ENCODE assay signal across 16 cellular contexts in genomic region chr3:53198256-53198977, GRCh38. TPM values are rescaled to one million over a fixed set of nuclear protein-coding genes. Genes with fewer than 3 reads are reported as not detected.
DNase-seq lines count a peak whose midpoint lies in the region; ATAC-seq, FAIRE-seq and TF ChIP-seq lines count a peak whose summit lies in the region.
"Had no signal": no experiment of that assay in that cellular context is flagged by ENCODE, and none has a peak within 500 bp of the region (broad histone marks: within the 10 kb centered on the region; RNA-seq: fewer than 3 reads in every experiment).

No MANE protein-coding gene starts in this region.

- H3K27ac Mint-ChIP-seq in progenitor cell of endocrine pancreas (no peak overlapping the region), natural killer cell (no peak overlapping the region)

- H3K4me2 ChIP-seq in Loucy (ENCODE audit: low read depth, low read length, poor library complexity, severe bottlenecking) (no peak overlapping the region), GM12878 (ENCODE audit: control insufficient read depth, insufficient read depth) (peak overlapping the region; percentile 56), osteoblast (ENCODE audit: insufficient read depth, low read length) (no peak overlapping the region)

- H3K79me2 ChIP-seq in Loucy (ENCODE audit: insufficient read depth, low read length) (no peaks in the 10 kb centered on the region), GM12878 (ENCODE audit: control insufficient read depth, insufficient read depth, low read length) (peaks cover 8% of the 10 kb centered on the region), osteoblast (ENCODE audit: insufficient read depth, low read length) (no peaks in the 10 kb centered on the region)

- ATAC-seq in GM12878: no peak
- ATAC-seq in GM18519 (IDR thresholded peaks at IDR 0.05; ENCODE audit: low FRiP score, unreplicated experiment): no peak
- no peak for ATAC-seq in natural killer cell

- H3K4me3 ChIP-seq in Loucy (ENCODE audit: low read length, poor library complexity, severe bottlenecking) (no peak overlapping the region), GM12878 (peak overlapping the region; percentile 25), osteoblast (ENCODE audit: insufficient read depth, low read length) (no peak overlapping the region)
- H3K4me3 ChIP-seq: skin epidermis had no signal

- peaks cover 13% of the 10 kb centered on the region for H3K27me3 Mint-ChIP-seq in progenitor cell of endocrine pancreas
- H3K27me3 Mint-ChIP-seq in natural killer cell (ENCODE audit: low read depth in 2 of 2): peaks cover 0 to 6% of the 10 kb centered on the region in 2 donors

- TF ChIP-seq CTCF in Loucy (conservative IDR thresholded peaks at IDR 0.05; ENCODE audit: low read length): peak; percentile 39
- TF ChIP-seq CTCF in GM12878 (IDR thresholded peaks at IDR 0.05 in 2 of 3, conservative IDR thresholded peaks at IDR 0.05 in 1 of 3; ENCODE audit: control insufficient read depth in 2 of 3, extremely low read depth in 1 of 3, insufficient read depth in 1 of 3, low read depth in 3 of 3, low read length in 3 of 3): peak in 2 of 3 experiments; percentile 23 to 29; a peak in 2 of 6 replicates
- TF ChIP-seq CTCF in progenitor cell of endocrine pancreas (IDR thresholded peaks at IDR 0.05; ENCODE audit: unreplicated experiment): peak; percentile 8
- no peak for TF ChIP-seq CTCF in natural killer cell (IDR thresholded peaks at IDR 0.05)
- TF ChIP-seq CTCF in osteoblast (IDR thresholded peaks at IDR 0.05; ENCODE audit: extremely low read depth, low read depth, low read length): no peak

- H3K4me1 Mint-ChIP-seq in progenitor cell of endocrine pancreas (ENCODE audit: low read depth): no peaks in the 10 kb centered on the region
- peaks cover 7 to 8% of the 10 kb centered on the region in 2 donors for H3K4me1 Mint-ChIP-seq in natural killer cell

- no peak for TF ChIP-seq POLR2A in GM12878 (IDR thresholded peaks at IDR 0.05; ENCODE audit: low read depth, low read length)

- no peaks in the 10 kb centered on the region for H3K27me3 ChIP-seq in Loucy (ENCODE audit: insufficient read depth, low read length, poor library complexity, severe bottlenecking)
- H3K27me3 ChIP-seq in GM12878 (replicated peaks in 1 of 2; ENCODE audit: control insufficient read depth in 2 of 2, insufficient read depth in 2 of 2, low read length in 1 of 2): no peaks in the 10 kb centered on the region
- H3K27me3 ChIP-seq in osteoblast (ENCODE audit: insufficient read depth, low read length): no peaks in the 10 kb centered on the region

- H3K27ac ChIP-seq in GM12878 (ENCODE audit: control insufficient read depth, insufficient read depth): no peak overlapping the region
- H3K27ac ChIP-seq in osteoblast (ENCODE audit: low read depth, low read length): no peak overlapping the region
- H3K27ac ChIP-seq: skin epidermis had no signal

- H3K4me3 Mint-ChIP-seq in progenitor cell of endocrine pancreas (ENCODE audit: low read depth) (no peak overlapping the region), natural killer cell (no peak overlapping the region)

- H3K9me2 ChIP-seq in Loucy (replicated peaks; ENCODE audit: low read depth, low read length): no peaks in the 10 kb centered on the region

- intact Hi-C loops in GM12878 (cut with micrococcal nuclease; ENCODE audit: unreplicated experiment) (no loop called here), natural killer cell (cut with micrococcal nuclease) (loop anchor here (5.0 kb wide), 1 partner anchor 36 kb away; the partner anchor contains the start of gene PRKCD)

- H4K20me1 ChIP-seq in Loucy (ENCODE audit: insufficient read depth, low read length, poor library complexity, severe bottlenecking) (no peaks in the 10 kb centered on the region), GM12878 (ENCODE audit: control insufficient read depth, insufficient read depth) (no peaks in the 10 kb centered on the region), osteoblast (ENCODE audit: insufficient read depth, low read length) (no peaks in the 10 kb centered on the region)

- H3K36me3 Mint-ChIP-seq in progenitor cell of endocrine pancreas (ENCODE audit: insufficient read depth): no peaks in the 10 kb centered on the region
- no peaks in the 10 kb centered on the region for H3K36me3 Mint-ChIP-seq in natural killer cell

- DNase-seq in SIG-M5 treated with dmso at 0.1 percent for 504 hours (lab: John Stamatoyannopoulos, UW; ENCODE audit: unreplicated experiment) (peak; percentile 21), SIG-M5 (lab: John Stamatoyannopoulos, UW) (no peak), GM12878 (ENCODE audit: low read depth, low spot score) (no peak), progenitor cell of endocrine pancreas (ENCODE audit: low spot score, unreplicated experiment) (no peak), natural killer cell (no peak), osteoblast (ENCODE audit: insufficient read length, low spot score, missing footprints) (no peak)
- DNase-seq: activated CD8-positive, alpha-beta memory T cell treated with anti-CD3 and anti-CD28 coated beads, Interleukin-2, amount 50 U/mL, for 4 hours; cortex of kidney; KG1; NCI-H1694; NCI-H82 had no signal

- CTCF ChIA-PET in GM12878 (lab: Yijun Ruan, JAX): interaction anchor here (0.6 to 11.3 kb wide), 13 partner anchors 13 to 513 kb away, joined by 3 to 476 read pairs (median 4); partner anchors contain the start of gene RFT1

- 87% methylated on average over 10 of the region's 10 CpGs for WGBS in GM12878 (ENCODE audit: insufficient coverage, insufficient replicate concordance, low lambda C conversion rate, missing lambda C conversion rate)

- RAD21 ChIA-PET in GM12878 (lab: Charles Lee; ENCODE audit: unreplicated experiment): interaction anchor here (0.7 to 5.2 kb wide), 4 partner anchors 29 to 82 kb away, joined by 4 to 151 read pairs (median 49); partner anchors contain the start of gene PRKCD

- H3K9me3 ChIP-seq in Loucy (ENCODE audit: insufficient read depth, low read depth, low read length) (no peaks in the 10 kb centered on the region), GM12878 (replicated peaks; ENCODE audit: control insufficient read depth, insufficient read depth, low read length) (no peaks in the 10 kb centered on the region), osteoblast (ENCODE audit: low read depth, low read length) (no peaks in the 10 kb centered on the region)

- H3K4me1 ChIP-seq in Loucy (ENCODE audit: insufficient read depth, low read length, poor library complexity, severe bottlenecking): no peaks in the 10 kb centered on the region
- H3K4me1 ChIP-seq in GM12878 (ENCODE audit: control insufficient read depth, insufficient read depth, low read length): peaks cover 19% of the 10 kb centered on the region
- H3K4me1 ChIP-seq in osteoblast (ENCODE audit: insufficient read depth, low read length): peaks cover 21% of the 10 kb centered on the region

- H3K36me3 ChIP-seq in Loucy (ENCODE audit: insufficient read depth, low read length): no peaks in the 10 kb centered on the region
- peaks cover 6% of the 10 kb centered on the region in 2 experiments; a peak in 2 of 4 replicates for H3K36me3 ChIP-seq in GM12878 (ENCODE audit: control insufficient read depth in 2 of 2, insufficient read depth in 2 of 2, low read length in 1 of 2)
- no peaks in the 10 kb centered on the region for H3K36me3 ChIP-seq in osteoblast (ENCODE audit: insufficient read depth, low read length)

- no peak overlapping the region; the same call in 1 of the 2 replicates for H2AFZ ChIP-seq in Loucy (ENCODE audit: low read length)
- no peak overlapping the region for H2AFZ ChIP-seq in GM12878 (ENCODE audit: control insufficient read depth, low read depth, low read length)
- no peak overlapping the region for H2AFZ ChIP-seq in osteoblast (ENCODE audit: low read length)

- no peaks in the 10 kb centered on the region for H3K9me3 Mint-ChIP-seq in progenitor cell of endocrine pancreas (ENCODE audit: low read depth)
- no peaks in the 10 kb centered on the region for H3K9me3 Mint-ChIP-seq in natural killer cell

- H3K9ac ChIP-seq in Loucy (ENCODE audit: low read depth, low read length, poor library complexity, severe bottlenecking): no peak overlapping the region
- peak overlapping the region; percentile 37; the same call in 1 of the 2 replicates for H3K9ac ChIP-seq in GM12878 (ENCODE audit: control insufficient read depth, insufficient read depth, low read length)

- SMC1A ChIA-PET in GM12878 (lab: Charles Lee; ENCODE audit: uncharacterized antibody, unreplicated experiment): interaction anchor here (0.6 to 8.2 kb wide), 12 partner anchors 16 to 176 kb away, joined by 3 to 227 read pairs (median 3); partner anchors contain the start of gene RFT1

- no peak for TF ChIP-seq EP300 in GM12878 (IDR thresholded peaks at IDR 0.05; ENCODE audit: borderline replicate concordance in 1 of 2, control insufficient read depth in 1 of 2, low read depth in 2 of 2, low read length in 2 of 2)

- BruUV-seq in GM12878 (replicated peaks; lab: Mats Ljungman, UMichigan): no TSS peak

- in situ Hi-C loops in GM12878 (cut with MboI): loop anchor here (5.0 kb wide), 1 partner anchor 66 kb away; the partner anchor contains the start of gene RFT1

- TF ChIP-seq RAD21 in GM12878 (IDR thresholded peaks at IDR 0.05; ENCODE audit: insufficient read depth, low read depth, low read length): no peak

- POLR2A ChIA-PET in GM12878 (lab: Charles Lee): interaction anchor here (0.9 kb wide), 1 partner anchor 68 kb away, joined by 3 read pairs; no protein-coding TSS in a partner anchor

- no peaks in the 10 kb centered on the region for H3F3A ChIP-seq in Loucy (ENCODE audit: low read depth)

- FAIRE-seq in GM12878 (lab: Jason Lieb, UNC): no peak
- FAIRE-seq: A204.1 had no signal

RNA-seq across cellular contexts. Expression of gene PRKCD, which starts 37.4 kb away (rescaled TPM):
- total RNA-seq in GM12878 (2013; cell fraction: nucleolus; rRNA removed): 13.2 and 14.9 TPM in 2 replicates
- 12.5 and 17.3 TPM in 2 replicates for total RNA-seq in GM12878 (2014; rRNA removed)
- 28.0 TPM in 2 replicates for total RNA-seq in GM12878 (2014; rRNA removed; fragmentation: Illumina TruSeq; extraction: Trizol)
- 78.3 and 81.7 TPM in 2 replicates for total RNA-seq in GM12878 (2021)
- 27.9 TPM for polyA plus RNA-seq in GM12878 (2011; ENCODE audit: low read depth)
- 69.0 and 114 TPM in 2 replicates for polyA plus RNA-seq in GM12878 (2011; rRNA removed)
- polyA plus RNA-seq in GM12878 (2011; cell fraction: cytosol; rRNA removed): 110 and 139 TPM in 2 replicates
- polyA plus RNA-seq in GM12878 (2011; cell fraction: nucleus; rRNA removed): 155 and 176 TPM in 2 replicates
- 57.8 and 64.6 TPM in 2 replicates for polyA plus RNA-seq in GM12878 (2012)
- polyA plus RNA-seq in GM12878 (2014; fragmentation: Illumina TruSeq; extraction: Trizol): 79.1 and 90.0 TPM in 2 replicates
- polyA plus RNA-seq in GM12878 (2014; fragmentation: Nextera tagmentation; extraction: Ambion mirVana): 10 to 100 TPM; 13.2 to 22.1 TPM
- polyA plus RNA-seq in GM12878 (2014; rRNA removed): 85.7 and 90.7 TPM in 2 replicates
- 10 to 100 TPM; 10.0 to 56.8 TPM for polyA plus RNA-seq in GM12878 (2016; fragmentation: Nextera tagmentation; extraction: Ambion mirVana)
- 123 and 129 TPM in 2 replicates for polyA minus RNA-seq in GM12878 (2011; rRNA and poly(A)+ RNA removed)
- polyA minus RNA-seq in GM12878 (2011; cell fraction: cytosol; rRNA and poly(A)+ RNA removed): 34.2 and 36.8 TPM in 2 replicates
- polyA minus RNA-seq in GM12878 (2011; cell fraction: nucleus; rRNA and poly(A)+ RNA removed): 40.1 and 59.2 TPM in 2 replicates
- total RNA-seq in progenitor cell of endocrine pancreas: 45.1 and 45.8 TPM in 2 replicates
- 10 to 100 TPM; 31.7 to 60.0 (median 36.3) TPM for total RNA-seq in natural killer cell
- 1.8 and 2.2 TPM in 2 replicates for total RNA-seq in osteoblast
- polyA plus RNA-seq: neural cell had no signal

RNA-seq across cellular contexts. Expression of gene TKT, which starts 57.4 kb away (rescaled TPM):
- 106 and 122 TPM in 2 replicates for total RNA-seq in GM12878 (2013; cell fraction: nucleolus; rRNA removed)
- 331 and 385 TPM in 2 replicates for total RNA-seq in GM12878 (2014; rRNA removed)
- 128 and 136 TPM in 2 replicates for total RNA-seq in GM12878 (2014; rRNA removed; fragmentation: Illumina TruSeq; extraction: Trizol)
- total RNA-seq in GM12878 (2021): 331 and 349 TPM in 2 replicates
- 70.6 TPM for polyA plus RNA-seq in GM12878 (2011; ENCODE audit: low read depth)
- polyA plus RNA-seq in GM12878 (2011; rRNA removed): 37.2 and 113 TPM in 2 replicates
- 108 and 112 TPM in 2 replicates for polyA plus RNA-seq in GM12878 (2011; cell fraction: cytosol; rRNA removed)
- 176 and 234 TPM in 2 replicates for polyA plus RNA-seq in GM12878 (2011; cell fraction: nucleus; rRNA removed)
- polyA plus RNA-seq in GM12878 (2012): 182 and 245 TPM in 2 replicates
- polyA plus RNA-seq in GM12878 (2014; fragmentation: Illumina TruSeq; extraction: Trizol): 49.7 and 140 TPM in 2 replicates
- polyA plus RNA-seq in GM12878 (2014; fragmentation: Nextera tagmentation; extraction: Ambion mirVana): 10 to 100 TPM; 56.4 to 98.3 TPM
- polyA plus RNA-seq in GM12878 (2014; rRNA removed): 238 and 298 TPM in 2 replicates
- 100 to 1,000 TPM; 147 to 156 TPM for polyA plus RNA-seq in GM12878 (2016; fragmentation: Nextera tagmentation; extraction: Ambion mirVana)
- 84.9 and 143 TPM in 2 replicates for polyA minus RNA-seq in GM12878 (2011; rRNA and poly(A)+ RNA removed)
- polyA minus RNA-seq in GM12878 (2011; cell fraction: cytosol; rRNA and poly(A)+ RNA removed): 96.5 and 97.3 TPM in 2 replicates
- 44.6 and 71.2 TPM in 2 replicates for polyA minus RNA-seq in GM12878 (2011; cell fraction: nucleus; rRNA and poly(A)+ RNA removed)
- 250 and 259 TPM in 2 replicates for total RNA-seq in progenitor cell of endocrine pancreas
- total RNA-seq in natural killer cell: 100 to 1,000 TPM in 2 of 3 donors, 10 to 100 TPM in 1; 82.9 to 126 (median 107) TPM
- total RNA-seq in osteoblast: 413 and 453 TPM in 2 replicates

Comparison
In these comparisons a context has a peak if more than half of its experiments do, and no peak if none do; other contexts are left out.
1. CTCF ChIP-seq: peak in Loucy (single experiment), GM12878 (2 of 3) and progenitor cell of endocrine pancreas (single experiment); none in natural killer cell (single experiment) and osteoblast (single experiment).